1 cellular context compared by ENCODE assay signal in genomic region chr19:15456441-15456840, GRCh38.
TF ChIP-seq lines count a peak whose summit lies in the region.

No MANE protein-coding gene starts in this region.

TF ChIP-seq in GM12878, 131 proteins besides CTCF, POLR2A, EP300 and RAD21:
- TF ChIP-seq, protein P1, sequence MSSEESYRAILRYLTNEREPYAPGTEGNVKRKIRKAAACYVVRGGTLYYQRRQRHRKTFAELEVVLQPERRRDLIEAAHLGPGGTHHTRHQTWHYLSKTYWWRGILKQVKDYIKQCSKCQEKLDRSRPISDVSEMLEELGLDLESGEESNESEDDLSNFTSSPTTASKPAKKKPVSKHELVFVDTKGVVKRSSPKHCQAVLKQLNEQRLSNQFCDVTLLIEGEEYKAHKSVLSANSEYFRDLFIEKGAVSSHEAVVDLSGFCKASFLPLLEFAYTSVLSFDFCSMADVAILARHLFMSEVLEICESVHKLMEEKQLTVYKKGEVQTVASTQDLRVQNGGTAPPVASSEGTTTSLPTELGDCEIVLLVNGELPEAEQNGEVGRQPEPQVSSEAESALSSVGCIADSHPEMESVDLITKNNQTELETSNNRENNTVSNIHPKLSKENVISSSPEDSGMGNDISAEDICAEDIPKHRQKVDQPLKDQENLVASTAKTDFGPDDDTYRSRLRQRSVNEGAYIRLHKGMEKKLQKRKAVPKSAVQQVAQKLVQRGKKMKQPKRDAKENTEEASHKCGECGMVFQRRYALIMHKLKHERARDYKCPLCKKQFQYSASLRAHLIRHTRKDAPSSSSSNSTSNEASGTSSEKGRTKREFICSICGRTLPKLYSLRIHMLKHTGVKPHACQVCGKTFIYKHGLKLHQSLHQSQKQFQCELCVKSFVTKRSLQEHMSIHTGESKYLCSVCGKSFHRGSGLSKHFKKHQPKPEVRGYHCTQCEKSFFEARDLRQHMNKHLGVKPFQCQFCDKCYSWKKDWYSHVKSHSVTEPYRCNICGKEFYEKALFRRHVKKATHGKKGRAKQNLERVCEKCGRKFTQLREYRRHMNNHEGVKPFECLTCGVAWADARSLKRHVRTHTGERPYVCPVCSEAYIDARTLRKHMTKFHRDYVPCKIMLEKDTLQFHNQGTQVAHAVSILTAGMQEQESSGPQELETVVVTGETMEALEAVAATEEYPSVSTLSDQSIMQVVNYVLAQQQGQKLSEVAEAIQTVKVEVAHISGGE (CRISPR knock-in tag; IDR thresholded peaks at IDR 0.05): no peak
- no peak for TF ChIP-seq WRNIP1 (IDR thresholded peaks at IDR 0.05; ENCODE audit: borderline replicate concordance, low read depth, low read length)
- TF ChIP-seq POLR2AphosphoS5 (IDR thresholded peaks at IDR 0.05; ENCODE audit: low read length): peak; percentile 52; the same call in 1 of the 2 replicates
- no peak for TF ChIP-seq EGR1 (IDR thresholded peaks at IDR 0.05; ENCODE audit: borderline replicate concordance in 1 of 2, low read depth in 2 of 2, low read length in 2 of 2)
- no peak for TF ChIP-seq LARP7 (IDR thresholded peaks at IDR 0.05)
- TF ChIP-seq NFIC (IDR thresholded peaks at IDR 0.05; ENCODE audit: low read depth, low read length): no peak
TF ChIP-seq in GM12878: peak in this region for 1.
